ENCODE assay signal across 1 cellular context in genomic region chr1:235588916-235589515, GRCh38.
A peak's percentile ranks its signal among the peaks of the same experiment; 100 is the strongest.
TF ChIP-seq lines count a peak whose summit lies in the region.

No MANE protein-coding gene starts in this region.

TF ChIP-seq in IMR-90, 13 proteins besides CTCF, POLR2A, EP300 and RAD21:
- TF ChIP-seq MAFK (IDR thresholded peaks at IDR 0.05; ENCODE audit: low read depth, low read length): peak; percentile 44; the same call in 1 of the 2 replicates
- TF ChIP-seq USF2 (IDR thresholded peaks at IDR 0.05; ENCODE audit: low read depth, low read length): no peak
- no peak for TF ChIP-seq MXI1 (IDR thresholded peaks at IDR 0.05; ENCODE audit: borderline replicate concordance, low read depth, low read length)
- peak; percentile 89 for TF ChIP-seq NFE2L2 (IDR thresholded peaks at IDR 0.05; ENCODE audit: low read depth, low read length)
